In the genomic region with DNA sequence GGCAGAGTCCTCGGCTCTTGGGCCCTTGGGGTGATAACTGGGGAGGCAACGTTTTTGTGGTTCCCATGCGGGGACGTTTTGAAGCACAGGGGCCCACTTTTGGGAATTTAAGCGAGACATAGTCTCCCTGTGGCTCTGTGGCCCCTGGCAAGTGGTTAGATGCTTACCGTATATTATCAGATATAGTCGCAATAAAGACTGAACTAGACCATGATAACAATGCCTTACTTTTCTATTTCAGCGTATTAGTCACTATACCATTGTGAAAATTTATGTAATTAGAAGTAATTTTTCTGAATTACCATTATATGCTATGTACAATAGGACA, we compare ENCODE assay signal across 8 cellular contexts. TPM values are rescaled to one million over a fixed set of nuclear protein-coding genes. Genes with fewer than 3 reads are reported as not detected.
DNase-seq lines count a peak whose midpoint lies in the region; ATAC-seq and TF ChIP-seq lines count a peak whose summit lies in the region.

No MANE protein-coding gene starts in this region.

- TF ChIP-seq CTCF in adrenal gland (IDR thresholded peaks at IDR 0.05), result no peak

- H3K79me2 ChIP-seq in ACC112 (ENCODE audit: control insufficient read depth, insufficient read depth, low read length, unreplicated experiment), result no peaks in the 10 kb centered on the region

- H3K4me3 ChIP-seq in ACC112 (ENCODE audit: low read depth, low read length), result peak overlapping the region; percentile 87
- H3K4me3 ChIP-seq in H7 (ENCODE audit: insufficient read depth, low read depth, low read length), result peak overlapping the region; percentile 62; the same call in 1 of the 2 replicates
- peak overlapping the region in 3 of 4 donors; percentile 40 to 99 (median 75) for H3K4me3 ChIP-seq in adrenal gland

- no peaks in the 10 kb centered on the region for H3K27me3 ChIP-seq in ACC112 (ENCODE audit: insufficient read depth, low read length)
- H3K27me3 ChIP-seq in H7 (ENCODE audit: control insufficient read depth, insufficient read depth, low read length), result peaks cover 32% of the 10 kb centered on the region
- no peaks in the 10 kb centered on the region for H3K27me3 ChIP-seq in adrenal gland

- WGBS in adrenal gland, 4 donors, result 1 to 4% (median 3%) methylated on average over 7 to 8 of the region's 8 CpGs

- no peaks in the 10 kb centered on the region for H3K27me3 Mint-ChIP-seq in memory B cell

- no peaks in the 10 kb centered on the region for H3K36me3 Mint-ChIP-seq in memory B cell

- intact Hi-C loops in adrenal gland (cut with DNase I), result no loop called here

- ATAC-seq in memory B cell (ENCODE audit: low read depth) (peak; percentile 2), HG03159 (IDR thresholded peaks at IDR 0.05; ENCODE audit: unreplicated experiment) (no peak)

- DNase-seq in H7 (no peak), adrenal gland (no peak), memory B cell (ENCODE audit: low spot score in 2 of 2) (no peak), SKM-1 (lab: John Stamatoyannopoulos, UW; ENCODE audit: unreplicated experiment) (no peak), ureter (ENCODE audit: low spot score) (no peak), RPMI8226 (no peak)

- peak overlapping the region; percentile 80 for H3K4me3 Mint-ChIP-seq in memory B cell

- H3K4me1 ChIP-seq in ACC112 (ENCODE audit: control insufficient read depth, insufficient read depth, low read length, unreplicated experiment) (peaks cover 4% of the 10 kb centered on the region), adrenal gland (replicated peaks in 1 of 2) (peaks cover 7 to 24% of the 10 kb centered on the region in 2 donors)

- H3K9me3 Mint-ChIP-seq in memory B cell, result no peaks in the 10 kb centered on the region

- H3K9me3 ChIP-seq in adrenal gland (replicated peaks in 1 of 3), result no peaks in the 10 kb centered on the region

- no peak for TF ChIP-seq POLR2A in adrenal gland (IDR thresholded peaks at IDR 0.05)

- H3K36me3 ChIP-seq in ACC112 (ENCODE audit: insufficient read depth, low read length), result no peaks in the 10 kb centered on the region
- H3K36me3 ChIP-seq in H7 (replicated peaks; ENCODE audit: control insufficient read depth, insufficient read depth, low read length), result no peaks in the 10 kb centered on the region
- H3K36me3 ChIP-seq in adrenal gland (replicated peaks in 1 of 2), result no peaks in the 10 kb centered on the region

- no peak overlapping the region for H3K27ac Mint-ChIP-seq in memory B cell

- no peak overlapping the region for H3K27ac ChIP-seq in ACC112 (ENCODE audit: low read depth, low read length)
- H3K27ac ChIP-seq in adrenal gland, result peak overlapping the region; percentile 21 to 91 (median 73)

- peak overlapping the region; percentile 92 for H2AFZ ChIP-seq in ACC112 (ENCODE audit: low read length, unreplicated experiment)

- H3K4me1 Mint-ChIP-seq in memory B cell, result peaks cover 10% of the 10 kb centered on the region

RNA-seq across cellular contexts. Expression of gene RCAN1, which starts 0.5 kb away (rescaled TPM):
- 4.0 and 4.9 TPM in 2 replicates for total RNA-seq in H7 (2014; rRNA removed; shearing (Covaris generic))
- total RNA-seq in adrenal gland (10 to 100 TPM; 13.6 to 74.4 (median 24.2) TPM), ureter (22.8 TPM)
- 10 to 100 TPM; 17.8 to 26.5 (median 22.1) TPM for polyA plus RNA-seq in adrenal gland

RNA-seq across cellular contexts. Expression of gene CLIC6, which starts 53.3 kb away (rescaled TPM):
- total RNA-seq in H7 (2014; rRNA removed; shearing (Covaris generic)), result 0.59 and 0.78 TPM in 2 replicates
- total RNA-seq in adrenal gland (under 1 TPM in 5 of 8 donors, not detected in 3; 0.07 to 0.41 (median 0.21) TPM), ureter (24.1 TPM)
- polyA plus RNA-seq in adrenal gland, result under 1 TPM in 2 of 3 donors, not detected in 1; 0.24 to 0.32 TPM

Comparison
In these comparisons a context has a peak if more than half of its experiments do, and no peak if none do; other contexts are left out.
1. RNA of gene CLIC6, which starts 53.3 kb away (total RNA-seq): 24.1 TPM in ureter (single experiment); 0.59 to 0.78 TPM in H7 and 0.07 to 0.41 TPM in adrenal gland; every median in the first group is over 10 times any median in the second.
2. Peak in every context shown above with its lines, with median percentiles within 50 percentile points of each other: H3K4me3 ChIP-seq.